In the genomic region with DNA sequence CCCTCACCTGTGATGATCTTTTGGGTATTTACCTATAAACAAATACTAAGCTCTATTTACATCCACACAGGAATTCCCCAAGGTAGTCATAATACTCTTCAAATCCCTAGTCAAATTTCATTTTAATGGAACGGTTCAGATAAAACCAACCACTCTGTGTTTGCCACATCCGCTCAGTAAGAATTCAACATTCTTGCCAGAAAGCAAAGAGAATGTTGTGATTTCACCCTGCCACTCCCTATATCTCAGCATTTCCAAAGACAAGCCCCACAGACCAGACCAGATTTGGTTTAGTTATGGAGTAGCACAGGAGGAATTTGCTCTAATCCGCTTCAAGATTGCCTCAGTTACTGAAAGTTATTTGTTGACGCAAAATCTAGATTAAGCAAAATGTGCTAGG, we compare ENCODE assay signal across 16 cellular contexts.
DNase-seq lines count a peak whose midpoint lies in the region; ATAC-seq, FAIRE-seq and TF ChIP-seq lines count a peak whose summit lies in the region.
"Had no signal": no experiment of that assay in that cellular context is flagged by ENCODE, and none has a peak within 500 bp of the region (broad histone marks: within the 10 kb centered on the region; RNA-seq: fewer than 3 reads in every experiment).

No MANE protein-coding gene starts in this region.

- H4K91ac ChIP-seq in mesenchymal stem cell (ENCODE audit: low read length) = no peak overlapping the region

- in situ Hi-C loops in G401 (cut with HindIII; ENCODE audit: low sequenced_read_pairs) = no loop called here

- no peak overlapping the region for H3K18ac ChIP-seq in mesenchymal stem cell (ENCODE audit: low read depth in 1 of 2, low read length in 2 of 2)

- H3K4me1 ChIP-seq in mesenchymal stem cell (ENCODE audit: control insufficient read depth, insufficient read depth, low read depth, low read length) (peaks cover 1% of the 10 kb centered on the region), kidney (ENCODE audit: control insufficient read depth in 1 of 2, insufficient read depth in 1 of 2, low read depth in 1 of 2, low read length in 2 of 2) (no peaks in the 10 kb centered on the region)
- H3K4me1 ChIP-seq: pancreas had no signal

- H3K27me3 ChIP-seq in AG04450 (ENCODE audit: control insufficient read depth, insufficient read depth, low read length) = no peaks in the 10 kb centered on the region
- H3K27me3 ChIP-seq in MG63 = no peaks in the 10 kb centered on the region
- no peaks in the 10 kb centered on the region for H3K27me3 ChIP-seq in mesenchymal stem cell (ENCODE audit: control insufficient read depth in 1 of 2, insufficient read depth in 1 of 2, low read length in 2 of 2)
- no peaks in the 10 kb centered on the region for H3K27me3 ChIP-seq in dorsolateral prefrontal cortex
- H3K27me3 ChIP-seq: pancreas had no signal

- H3K9me3 Mint-ChIP-seq in stimulated activated memory B cell treated with anti-CD40 and anti-IgM and Interleukin-4, amounts not matched to agents 10 μg/mL and 1 μg/mL and 100 μg/mL, for 72 hours = peaks cover 4% of the 10 kb centered on the region

- no peak overlapping the region for H2BK12ac ChIP-seq in mesenchymal stem cell (ENCODE audit: low read length in 2 of 2)

- no peak overlapping the region for H3K23ac ChIP-seq in mesenchymal stem cell (ENCODE audit: low read length in 2 of 2)

- no peaks in the 10 kb centered on the region for H3K9me3 ChIP-seq in AG04450 (ENCODE audit: control insufficient read depth, insufficient read depth, low read length)
- H3K9me3 ChIP-seq in MG63 = no peaks in the 10 kb centered on the region; the same call in 1 of the 2 replicates
- H3K9me3 ChIP-seq in mesenchymal stem cell (ENCODE audit: control insufficient read depth, low read length) = no peaks in the 10 kb centered on the region
- H3K9me3 ChIP-seq in kidney (ENCODE audit: control insufficient read depth in 1 of 2, low read length in 2 of 2) = no peaks in the 10 kb centered on the region
- H3K9me3 ChIP-seq: pancreas had no signal

- no peak overlapping the region for H2BK5ac ChIP-seq in mesenchymal stem cell (ENCODE audit: low read depth, low read length, poor library complexity, severe bottlenecking)

- H4K8ac ChIP-seq in mesenchymal stem cell (ENCODE audit: low read length) = no peak overlapping the region

- H3K4me2 ChIP-seq in mesenchymal stem cell (ENCODE audit: low read length, poor library complexity, severe bottlenecking) = no peak overlapping the region

- DNase-seq in AG04450 (ENCODE audit: low read depth, low spot score) (peak; percentile 36), MG63 (peak; percentile 62), choroid plexus epithelial cell (ENCODE audit: low read depth) (peak; percentile 77), mesenchymal stem cell (no peak), dorsolateral prefrontal cortex (no peak), G401 (ENCODE audit: low spot score) (no peak), kidney (no peak)
- DNase-seq: activated CD8-positive, alpha-beta memory T cell treated with anti-CD3 and anti-CD28 coated beads, Interleukin-2, amount 50 U/mL, for 4 hours; NCI-H1092; NCI-H774; pancreas had no signal

- no peak overlapping the region for H2AK5ac ChIP-seq in mesenchymal stem cell (ENCODE audit: low read length, severe bottlenecking)

- H3K4ac ChIP-seq in mesenchymal stem cell (ENCODE audit: low read depth in 1 of 2, low read length in 2 of 2) = no peak overlapping the region

- no peaks in the 10 kb centered on the region for H3K79me1 ChIP-seq in mesenchymal stem cell (replicated peaks; ENCODE audit: low read length, poor library complexity, severe bottlenecking)

- POLR2A ChIA-PET in AG04450 (lab: Yijun Ruan, JAX) = no interaction called here

- WGBS in mesenchymal stem cell = 88% methylated on average over 4 of the region's 4 CpGs

- no peaks in the 10 kb centered on the region for H3K4me1 Mint-ChIP-seq in stimulated activated memory B cell treated with anti-CD40 and anti-IgM and Interleukin-4, amounts not matched to agents 10 μg/mL and 1 μg/mL and 100 μg/mL, for 72 hours

- H2AFZ ChIP-seq in mesenchymal stem cell (ENCODE audit: low read depth, low read length) = no peak overlapping the region

- H3K27ac Mint-ChIP-seq in stimulated activated memory B cell treated with anti-CD40 and anti-IgM and Interleukin-4, amounts not matched to agents 10 μg/mL and 1 μg/mL and 100 μg/mL, for 72 hours = no peak overlapping the region
- H3K27ac Mint-ChIP-seq: activated naive CD4-positive, alpha-beta T cell treated with anti-CD3 and anti-CD28 coated beads, Interleukin-2, amount 50 U/mL, for 72 hours had no signal

- no peak overlapping the region for H3K4me3 Mint-ChIP-seq in stimulated activated memory B cell treated with anti-CD40 and anti-IgM and Interleukin-4, amounts not matched to agents 10 μg/mL and 1 μg/mL and 100 μg/mL, for 72 hours

- H3K36me3 ChIP-seq in MG63 = no peaks in the 10 kb centered on the region
- no peaks in the 10 kb centered on the region for H3K36me3 ChIP-seq in mesenchymal stem cell (ENCODE audit: control insufficient read depth in 1 of 2, insufficient read depth in 2 of 2, low read depth in 1 of 2, low read length in 2 of 2)
- H3K36me3 ChIP-seq in kidney (ENCODE audit: control insufficient read depth in 1 of 2, insufficient read depth in 2 of 2, low read length in 2 of 2) = no peaks in the 10 kb centered on the region
- H3K36me3 ChIP-seq: pancreas had no signal

- H3K14ac ChIP-seq in mesenchymal stem cell (ENCODE audit: low read length in 2 of 2) = no peak overlapping the region

- TF ChIP-seq CTCF in AG04450 (IDR thresholded peaks at IDR 0.05; ENCODE audit: low read depth, low read length) (no peak), choroid plexus epithelial cell (conservative IDR thresholded peaks at IDR 0.05; ENCODE audit: low read depth, low read length) (no peak), dorsolateral prefrontal cortex (IDR thresholded peaks at IDR 0.05 in 54 of 56, conservative IDR thresholded peaks at IDR 0.05 in 2 of 56; ENCODE audit: low read depth in 1 of 56, partially characterized antibody in 56 of 56) (no peak), kidney (IDR thresholded peaks at IDR 0.05; ENCODE audit: borderline replicate concordance, extremely low read depth, insufficient read depth) (no peak)

- CTCF ChIA-PET in AG04450 (lab: Charles Lee) = interaction anchor here (1.1 kb wide), 1 partner anchor 77 kb away, joined by 3 read pairs; no protein-coding TSS in a partner anchor

- H3K4me3 ChIP-seq in AG04450 (ENCODE audit: low read depth, low read length) (no peak overlapping the region), MG63 (no peak overlapping the region), choroid plexus epithelial cell (ENCODE audit: low read depth, low read length) (no peak overlapping the region), mesenchymal stem cell (ENCODE audit: insufficient read depth in 1 of 2, low read depth in 1 of 2, low read length in 2 of 2) (no peak overlapping the region), dorsolateral prefrontal cortex (no peak overlapping the region), kidney (ENCODE audit: low read length in 2 of 2) (no peak overlapping the region)
- H3K4me3 ChIP-seq: pancreas had no signal

- no peaks in the 10 kb centered on the region for H3K36me3 Mint-ChIP-seq in stimulated activated memory B cell treated with anti-CD40 and anti-IgM and Interleukin-4, amounts not matched to agents 10 μg/mL and 1 μg/mL and 100 μg/mL, for 72 hours
- H3K36me3 Mint-ChIP-seq: activated naive CD4-positive, alpha-beta T cell treated with anti-CD3 and anti-CD28 coated beads, Interleukin-2, amount 50 U/mL, for 72 hours had no signal

- intact Hi-C loops in dorsolateral prefrontal cortex (cut with DNase I) = no loop called here
- intact Hi-C loops in kidney (cut with DNase I) = no loop called here

- H3K27ac ChIP-seq in AG04450 (ENCODE audit: low read depth, low read length) (no peak overlapping the region), mesenchymal stem cell (ENCODE audit: low read length, poor library complexity, severe bottlenecking) (no peak overlapping the region), dorsolateral prefrontal cortex (peak overlapping the region in 1 of 59 donors; percentile 22), kidney (ENCODE audit: low read depth in 2 of 2, low read length in 2 of 2) (no peak overlapping the region)
- H3K27ac ChIP-seq: pancreas had no signal

- no peak overlapping the region for H2BK120ac ChIP-seq in mesenchymal stem cell (ENCODE audit: low read depth, low read length)

- no peak overlapping the region for H2BK15ac ChIP-seq in mesenchymal stem cell (ENCODE audit: low read depth, poor library complexity, severe bottlenecking)

- no peak for FAIRE-seq in kidney (lab: Jason Lieb, UNC)
- FAIRE-seq: GM12892, GM19239, pancreas had no signal

- no peak for ATAC-seq in stimulated activated memory B cell treated with anti-CD40 and anti-IgM and Interleukin-4, amounts not matched to agents 10 μg/mL and 1 μg/mL and 100 μg/mL, for 72 hours
- ATAC-seq: activated naive CD4-positive, alpha-beta T cell treated with anti-CD3 and anti-CD28 coated beads, Interleukin-2, amount 50 U/mL, for 72 hours; Right ventricle myocardium inferior had no signal

- H3K9ac ChIP-seq in mesenchymal stem cell (ENCODE audit: low read length) (peak overlapping the region; percentile 52), kidney (ENCODE audit: low read length in 2 of 2) (no peak overlapping the region)

- H3K27me3 Mint-ChIP-seq in stimulated activated memory B cell treated with anti-CD40 and anti-IgM and Interleukin-4, amounts not matched to agents 10 μg/mL and 1 μg/mL and 100 μg/mL, for 72 hours = peaks cover 36% of the 10 kb centered on the region

Comparison
In these comparisons a context has a peak if more than half of its experiments do, and no peak if none do; other contexts are left out.
1. DNase-seq: peak in AG04450 (single experiment), MG63 (single experiment) and choroid plexus epithelial cell (single experiment); none in mesenchymal stem cell (single experiment), dorsolateral prefrontal cortex (0 of 10), G401 (single experiment) and kidney (single experiment).